ENCODE assay signal across 19 cellular contexts in genomic region chr1:201452881-201453280, GRCh38. TPM values are rescaled to one million over a fixed set of nuclear protein-coding genes. Genes with fewer than 3 reads are reported as not detected.
DNase-seq lines count a peak whose midpoint lies in the region; ATAC-seq and TF ChIP-seq lines count a peak whose summit lies in the region.
"Had no signal": no experiment of that assay in that cellular context is flagged by ENCODE, and none has a peak within 500 bp of the region (broad histone marks: within the 10 kb centered on the region; RNA-seq: fewer than 3 reads in every experiment).

No MANE protein-coding gene starts in this region.

- 0 out of 22 replicates have a peak overlapping the region, but pooled peaks of 1 of the 11 experiments have one; percentile 13 for H3K9ac ChIP-seq in BLaER1 treated with 17β-estradiol and CSF1 and Interleukin-3, amounts not matched to agents 10 nM and 100 nM
- no peak overlapping the region for H3K9ac ChIP-seq in PC-3 (ENCODE audit: low read length)
- H3K9ac ChIP-seq in smooth muscle cell (ENCODE audit: low read depth), result no peak overlapping the region
- H3K9ac ChIP-seq in colonic mucosa (ENCODE audit: low read depth in 2 of 2, low read length in 2 of 2), result no peak overlapping the region

- H3K4me1 ChIP-seq in BLaER1 treated with 17β-estradiol and CSF1 and Interleukin-3, amounts not matched to agents 10 nM and 100 nM, result peaks cover 91 to 100% (median 98%) of the 10 kb centered on the region in 10 experiments
- H3K4me1 ChIP-seq in PC-3 (ENCODE audit: insufficient read depth, low read length), result peaks cover 50% of the 10 kb centered on the region
- peaks cover 37% of the 10 kb centered on the region for H3K4me1 ChIP-seq in smooth muscle cell (ENCODE audit: low read depth)
- no peaks in the 10 kb centered on the region for H3K4me1 ChIP-seq in colonic mucosa

- no peaks in the 10 kb centered on the region for H3F3A ChIP-seq in PC-3 (ENCODE audit: low read length, unreplicated experiment)
- peaks cover 27% of the 10 kb centered on the region for H3F3A ChIP-seq in smooth muscle cell (ENCODE audit: low read depth)

- H3K9me3 ChIP-seq in BLaER1 treated with 17β-estradiol and CSF1 and Interleukin-3, amounts not matched to agents 10 nM and 100 nM (replicated peaks in 1 of 11), result no peaks in the 10 kb centered on the region; a peak in 1 of 22 replicates
- H3K9me3 ChIP-seq in PC-3 (ENCODE audit: low read length) (no peaks in the 10 kb centered on the region), smooth muscle cell (replicated peaks; ENCODE audit: low read depth) (no peaks in the 10 kb centered on the region), colonic mucosa (no peaks in the 10 kb centered on the region)
- H3K9me3 ChIP-seq: A549, HAP-1, SJSA1 had no signal

- peak overlapping the region in 9 of 11 experiments; percentile 4 to 70 (median 56); a peak in 11 of 22 replicates for H3K27ac ChIP-seq in BLaER1 treated with 17β-estradiol and CSF1 and Interleukin-3, amounts not matched to agents 10 nM and 100 nM
- no peak overlapping the region for H3K27ac ChIP-seq in PC-3 (ENCODE audit: low read length)
- H3K27ac ChIP-seq in smooth muscle cell (ENCODE audit: low read depth), result peak overlapping the region; percentile 96
- H3K27ac ChIP-seq in colonic mucosa, result no peak overlapping the region
- H3K27ac ChIP-seq: SJSA1 had no signal

- CTCF ChIA-PET in PC-3 (lab: Charles Lee), result no interaction called here

- peak overlapping the region; percentile 69 to 96 (median 82); a peak in 18 of 22 replicates for H3K4me2 ChIP-seq in BLaER1 treated with 17β-estradiol and CSF1 and Interleukin-3, amounts not matched to agents 10 nM and 100 nM
- H3K4me2 ChIP-seq in PC-3 (ENCODE audit: low read length) (no peak overlapping the region), smooth muscle cell (no peak overlapping the region)
- H3K4me2 ChIP-seq: A549 had no signal

- no peaks in the 10 kb centered on the region for H3K79me2 ChIP-seq in PC-3 (ENCODE audit: low read length)
- no peaks in the 10 kb centered on the region for H3K79me2 ChIP-seq in smooth muscle cell (ENCODE audit: low read depth)

- no peak overlapping the region for H3K4me3 ChIP-seq in BLaER1 treated with 17β-estradiol and CSF1 and Interleukin-3, amounts not matched to agents 10 nM and 100 nM
- H3K4me3 ChIP-seq in PC-3 (ENCODE audit: low read length) (no peak overlapping the region), smooth muscle cell (no peak overlapping the region), colonic mucosa (no peak overlapping the region)
- H3K4me3 ChIP-seq: A549, HAP-1, SJSA1 had no signal

- DNase-seq in M059J (ENCODE audit: low read depth) (peak; percentile 62), PC-3 (peak; percentile 30), smooth muscle cell (lab: John Stamatoyannopoulos, UW; ENCODE audit: unreplicated experiment) (no peak), HK-2 (ENCODE audit: unreplicated experiment) (no peak), colonic mucosa (no peak), NCI-H1105 treated with DMSO at 0.1 percent for 48 hours (lab: John Stamatoyannopoulos, UW) (no peak)
- DNase-seq: GDM1, Kasumi-1, MM.1S, NCI-H1417 treated with DMSO at 0.1 percent for 48 hours, NCI-H187 treated with DMSO at 0.1 percent for 48 hours, NCI-H226, NCI-H524, NCI-H82 had no signal

- H2AFZ ChIP-seq in PC-3 (ENCODE audit: low read length) (no peak overlapping the region), smooth muscle cell (ENCODE audit: low read depth) (no peak overlapping the region)

- no peak for ATAC-seq in PC-3
- ATAC-seq: A549 had no signal

- H4K20me1 ChIP-seq in BLaER1 treated with 17β-estradiol and CSF1 and Interleukin-3, amounts not matched to agents 10 nM and 100 nM, result no peaks in the 10 kb centered on the region
- H4K20me1 ChIP-seq in PC-3 (ENCODE audit: low read length) (no peaks in the 10 kb centered on the region), smooth muscle cell (ENCODE audit: low read depth) (no peaks in the 10 kb centered on the region)

- no TSS peak for BruUV-seq in PC-3 (replicated peaks; lab: Mats Ljungman, UMichigan)

- intact Hi-C loops in PC-3 (cut with micrococcal nuclease) (no loop called here), colonic mucosa (cut with DNase I) (no loop called here)

- no peaks in the 10 kb centered on the region for H3K36me3 ChIP-seq in BLaER1 treated with 17β-estradiol and CSF1 and Interleukin-3, amounts not matched to agents 10 nM and 100 nM
- H3K36me3 ChIP-seq in PC-3 (ENCODE audit: low read depth, low read length) (no peaks in the 10 kb centered on the region), smooth muscle cell (ENCODE audit: low read depth) (no peaks in the 10 kb centered on the region), colonic mucosa (no peaks in the 10 kb centered on the region)
- H3K36me3 ChIP-seq: HAP-1, SJSA1 had no signal

- H3K27me3 ChIP-seq in BLaER1 treated with 17β-estradiol and CSF1 and Interleukin-3, amounts not matched to agents 10 nM and 100 nM, result no peaks in the 10 kb centered on the region
- H3K27me3 ChIP-seq in PC-3 (ENCODE audit: low read length) (no peaks in the 10 kb centered on the region), smooth muscle cell (ENCODE audit: low read depth) (no peaks in the 10 kb centered on the region), colonic mucosa (no peaks in the 10 kb centered on the region)
- H3K27me3 ChIP-seq: SJSA1 had no signal

- POLR2A ChIA-PET in PC-3 (lab: Charles Lee; ENCODE audit: unreplicated experiment), result interaction anchor here (0.6 kb wide), 1 partner anchor 17 kb away, joined by 8 read pairs; no protein-coding TSS in a partner anchor

- no peaks in the 10 kb centered on the region for H3K9me2 ChIP-seq in PC-3 (replicated peaks; ENCODE audit: low read length)

- TF ChIP-seq CTCF in PC-3 (conservative IDR thresholded peaks at IDR 0.05; ENCODE audit: low read depth, low read length) (no peak), smooth muscle cell (IDR thresholded peaks at IDR 0.05; ENCODE audit: borderline replicate concordance, insufficient read depth, poor library complexity, severe bottlenecking) (no peak), colonic mucosa (IDR thresholded peaks at IDR 0.05) (no peak)

- 82% methylated on average over 4 of the region's 4 CpGs for WGBS in smooth muscle cell (ENCODE audit: low lambda C conversion rate)

RNA-seq across cellular contexts. Expression of gene PHLDA3, which starts 16.1 kb away (rescaled TPM):
- 7.6 and 17.3 TPM in 2 replicates for total RNA-seq in M059J (2014; rRNA removed; shearing (Covaris generic))
- total RNA-seq in PC-3 (2014; rRNA removed) (216 and 349 TPM in 2 replicates), smooth muscle cell (87.8 and 130 TPM in 2 replicates), colonic mucosa (10 to 100 TPM; 13.1 to 21.2 TPM)
- polyA plus RNA-seq in smooth muscle cell, result 340 and 343 TPM in 2 replicates
- polyA plus RNA-seq: CD14-positive monocyte had no signal

RNA-seq across cellular contexts. Expression of gene TNNI1, which starts 31.4 kb away (rescaled TPM):
- not detected in 2 replicates for total RNA-seq in M059J (2014; rRNA removed; shearing (Covaris generic))
- total RNA-seq in PC-3 (2014; rRNA removed) (not detected in 2 replicates), smooth muscle cell (1.7 and 1.9 TPM in 2 replicates), colonic mucosa (not detected)
- 8.0 and 13.8 TPM in 2 replicates for polyA plus RNA-seq in smooth muscle cell
- total RNA-seq: SJSA1 had no signal
- polyA plus RNA-seq: A549, CD14-positive monocyte had no signal

RNA-seq across cellular contexts. Expression of gene LAD1, which starts 53.8 kb away (rescaled TPM):
- total RNA-seq in M059J (2014; rRNA removed; shearing (Covaris generic)), result 0.07 TPM in 1 of 2 replicates, not detected in the other
- total RNA-seq in PC-3 (2014; rRNA removed) (310 and 381 TPM in 2 replicates), smooth muscle cell (8.8 and 17.6 TPM in 2 replicates), colonic mucosa (100 to 1,000 TPM; 160 to 280 TPM)
- 6.9 and 15.1 TPM in 2 replicates for polyA plus RNA-seq in smooth muscle cell
- total RNA-seq: SJSA1 had no signal
- polyA plus RNA-seq: CD14-positive monocyte had no signal

RNA-seq across cellular contexts. Expression of gene CSRP1, which starts 54.0 kb away (rescaled TPM):
- 565 and 854 TPM in 2 replicates for total RNA-seq in M059J (2014; rRNA removed; shearing (Covaris generic))
- total RNA-seq in PC-3 (2014; rRNA removed), result 147 and 189 TPM in 2 replicates
- 317 and 345 TPM in 2 replicates for total RNA-seq in smooth muscle cell
- 202 and 215 TPM in 2 replicates for polyA plus RNA-seq in smooth muscle cell
- total RNA-seq in colonic mucosa, result 100 to 1,000 TPM; 186 to 376 TPM

Comparison
In these comparisons a context has a peak if more than half of its experiments do, and no peak if none do; other contexts are left out.
1. H3K27ac ChIP-seq: peak in BLaER1 treated with 17β-estradiol and CSF1 and Interleukin-3, amounts not matched to agents 10 nM and 100 nM (9 of 11) and smooth muscle cell (single experiment); none in PC-3 (single experiment) and colonic mucosa (single experiment).
2. H3K4me2 ChIP-seq: peak in BLaER1 treated with 17β-estradiol and CSF1 and Interleukin-3, amounts not matched to agents 10 nM and 100 nM (11 of 11); none in PC-3 (single experiment) and smooth muscle cell (single experiment).
3. DNase-seq: peak in M059J (single experiment) and PC-3 (single experiment); none in smooth muscle cell (single experiment), HK-2 (single experiment), colonic mucosa (single experiment) and NCI-H1105 treated with DMSO at 0.1 percent for 48 hours (single experiment).